ENCODE assay signal across 15 cellular contexts in the genomic region with DNA sequence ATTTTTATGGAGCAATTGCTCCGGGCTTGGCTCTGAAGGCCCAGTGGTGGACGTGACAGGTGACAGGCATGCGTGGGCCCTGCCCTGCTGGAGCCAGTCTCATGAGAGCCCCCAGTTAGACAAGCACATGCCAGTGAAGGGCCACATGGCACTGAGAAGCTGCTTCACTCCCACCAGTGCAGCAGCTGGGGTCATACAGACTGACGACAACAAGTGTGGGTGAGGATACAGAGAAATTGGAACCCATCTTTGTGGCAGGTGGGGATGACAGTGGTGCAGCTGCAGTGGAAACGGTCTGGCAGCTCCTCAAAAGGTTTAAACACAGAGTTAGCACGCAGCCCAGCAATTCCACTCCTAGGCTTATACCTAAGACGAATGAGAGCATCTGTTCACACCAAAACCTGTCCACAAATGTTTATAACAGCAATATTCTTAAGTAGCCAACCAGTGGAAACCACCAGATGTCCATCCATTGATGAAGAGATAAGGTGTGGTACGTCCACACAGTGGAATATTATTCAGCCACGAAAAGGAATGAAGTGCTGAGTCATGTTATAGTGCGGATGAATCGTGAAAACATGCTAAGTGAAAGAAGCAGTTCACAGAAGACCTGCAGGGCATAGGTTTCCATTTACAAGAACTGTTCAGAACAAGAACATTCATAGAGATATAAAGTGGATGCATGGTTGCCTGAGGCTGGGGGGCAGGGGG. TPM values are rescaled to one million over a fixed set of nuclear protein-coding genes. Genes with fewer than 3 reads are reported as not detected.
DNase-seq lines count a peak whose midpoint lies in the region; ATAC-seq, FAIRE-seq and TF ChIP-seq lines count a peak whose summit lies in the region.
"Had no signal": no experiment of that assay in that cellular context is flagged by ENCODE, and none has a peak within 500 bp of the region (broad histone marks: within the 10 kb centered on the region; RNA-seq: fewer than 3 reads in every experiment).

No MANE protein-coding gene starts in this region.

- peak overlapping the region; percentile 9 for H2AK5ac ChIP-seq in neuronal stem cell (ENCODE audit: low read depth, low read length)

- H3K14ac ChIP-seq in neuronal stem cell (ENCODE audit: low read length): no peak overlapping the region

- H3K9ac ChIP-seq in K562 (ENCODE audit: insufficient read depth in 1 of 2, low read depth in 2 of 2, low read length in 2 of 2) (no peak overlapping the region), neuronal stem cell (ENCODE audit: low read depth, low read length, poor library complexity) (no peak overlapping the region)

- no peak for TF ChIP-seq CTCF in left ventricle myocardium inferior (IDR thresholded peaks at IDR 0.05; ENCODE audit: borderline replicate concordance)
- TF ChIP-seq CTCF in K562 (IDR thresholded peaks at IDR 0.05 in 2 of 3, conservative IDR thresholded peaks at IDR 0.05 in 1 of 3; ENCODE audit: insufficient read depth in 2 of 3, low read depth in 1 of 3, low read length in 3 of 3): no peak
- no peak for TF ChIP-seq CTCF in omental fat pad (IDR thresholded peaks at IDR 0.05)
- no peak for TF ChIP-seq CTCF in PC-9 (conservative IDR thresholded peaks at IDR 0.05)

- H3K79me2 ChIP-seq in K562 (ENCODE audit: control insufficient read depth, insufficient read depth, low read length) (no peaks in the 10 kb centered on the region), PC-9 (ENCODE audit: low read depth) (no peaks in the 10 kb centered on the region)

- H2AFZ ChIP-seq in K562 (ENCODE audit: low read depth, low read length) (no peak overlapping the region), neuronal stem cell (ENCODE audit: low read length) (no peak overlapping the region), PC-9 (no peak overlapping the region)

- peak overlapping the region; percentile 20 for H3K18ac ChIP-seq in neuronal stem cell (ENCODE audit: low read length)

- TF ChIP-seq RAD21 in K562 (CRISPR knock-in tag; conservative IDR thresholded peaks at IDR 0.05 in 1 of 2, IDR thresholded peaks at IDR 0.05 in 1 of 2): no peak

- H3K4me3 ChIP-seq in left ventricle myocardium inferior (no peak overlapping the region), K562 (no peak overlapping the region), neuronal stem cell (ENCODE audit: low read length in 2 of 2) (no peak overlapping the region), PC-9 (no peak overlapping the region)

- H4K91ac ChIP-seq in neuronal stem cell (ENCODE audit: low read depth, low read length, poor library complexity): no peak overlapping the region

- no peak overlapping the region for H3K4ac ChIP-seq in neuronal stem cell (ENCODE audit: low read length)

- no peak for TF ChIP-seq POLR2A in K562 (conservative IDR thresholded peaks at IDR 0.05)

- H3F3A ChIP-seq in PC-9 (ENCODE audit: insufficient read depth, low read depth): peaks cover 16% of the 10 kb centered on the region; the same call in 1 of the 2 replicates

- FAIRE-seq in K562 (lab: Jason Lieb, UNC): no peak
- FAIRE-seq: keratinocyte had no signal

- POLR2A ChIA-PET in K562 (lab: Yijun Ruan, JAX): interaction anchor here (0.6 kb wide), 1 partner anchor 42 kb away, joined by 3 read pairs; no protein-coding TSS in a partner anchor
- POLR2A ChIA-PET in HEK293T (lab: Yijun Ruan, JAX): no interaction called here
- POLR2A ChIA-PET in PC-9 (lab: Charles Lee; ENCODE audit: unreplicated experiment): no interaction called here

- H2BK12ac ChIP-seq in neuronal stem cell (ENCODE audit: low read length): no peak overlapping the region

- CTCF ChIA-PET in K562 (lab: Yijun Ruan, JAX; ENCODE audit: low intra/inter-chr PET ratio): no interaction called here
- CTCF ChIA-PET in HEK293T (lab: Yijun Ruan, JAX): no interaction called here
- CTCF ChIA-PET in PC-9 (lab: Charles Lee): interaction anchor here (0.7 to 2.1 kb wide), 2 partner anchors 10 kb away, joined by 3 to 7 read pairs; no protein-coding TSS in a partner anchor

- no peak overlapping the region for H2BK5ac ChIP-seq in neuronal stem cell (ENCODE audit: low read length)

- H3K27ac ChIP-seq in left ventricle myocardium inferior (replicated peaks) (peak overlapping the region; percentile 87), K562 (ENCODE audit: extremely low read depth, low read depth, low read length) (no peak overlapping the region), neuronal stem cell (replicated peaks; ENCODE audit: low read length) (no peak overlapping the region), PC-9 (no peak overlapping the region)

- intact Hi-C loops in left ventricle myocardium inferior (cut with micrococcal nuclease): no loop called here
- intact Hi-C loops in left cardiac atrium (cut with DNase I): loop anchor here in 1 of 2 donors (5.0 kb wide), 1 partner anchor 48 kb away; no protein-coding TSS in a partner anchor
- intact Hi-C loops in K562 (cut with micrococcal nuclease): no loop called here
- intact Hi-C loops in PC-9 (cut with micrococcal nuclease; ENCODE audit: unreplicated experiment): no loop called here

- H2BK15ac ChIP-seq in neuronal stem cell (ENCODE audit: low read length): no peak overlapping the region

- no peaks in the 10 kb centered on the region for H3K79me1 ChIP-seq in neuronal stem cell (ENCODE audit: low read depth, low read length)

- H2BK120ac ChIP-seq in neuronal stem cell (ENCODE audit: low read depth, low read length): no peak overlapping the region

- in situ Hi-C loops in K562 (cut with MboI): loop anchor here (25.0 kb wide), 1 partner anchor 888 kb away; no protein-coding TSS in a partner anchor

- no peaks in the 10 kb centered on the region for H3K9me3 ChIP-seq in left ventricle myocardium inferior (replicated peaks)
- peaks cover 3% of the 10 kb centered on the region; the same call in 1 of the 2 replicates for H3K9me3 ChIP-seq in K562 (replicated peaks; ENCODE audit: control insufficient read depth, insufficient read depth, low read depth, low read length)
- no peaks in the 10 kb centered on the region for H3K9me3 ChIP-seq in neuronal stem cell (replicated peaks in 1 of 2; ENCODE audit: control insufficient read depth in 2 of 2, insufficient read depth in 1 of 2, low read depth in 1 of 2, low read length in 2 of 2)
- no peaks in the 10 kb centered on the region for H3K9me3 ChIP-seq in PC-9 (ENCODE audit: insufficient read depth, low read depth)

- H4K20me1 ChIP-seq in K562 (replicated peaks; ENCODE audit: control insufficient read depth, insufficient read depth, low read length): no peaks in the 10 kb centered on the region; the same call in 1 of the 2 replicates
- H4K20me1 ChIP-seq in PC-9 (ENCODE audit: insufficient read depth): no peaks in the 10 kb centered on the region; the same call in 1 of the 2 replicates

- H3K4me2 ChIP-seq in K562 (ENCODE audit: insufficient read depth, low read length) (no peak overlapping the region), neuronal stem cell (ENCODE audit: insufficient read depth, low read length, poor library complexity, severe bottlenecking) (no peak overlapping the region), PC-9 (no peak overlapping the region)

- TF ChIP-seq EP300 in K562 (IDR thresholded peaks at IDR 0.05; ENCODE audit: low read length): no peak

- ATAC-seq in left cardiac atrium (no peak), K562 (no peak), HG03175 (IDR thresholded peaks at IDR 0.05; ENCODE audit: unreplicated experiment) (no peak), omental fat pad (ENCODE audit: low FRiP score) (no peak)
- ATAC-seq: activated T-cell treated with anti-CD3 and anti-CD28 coated beads, Interleukin-2, amount 50 U/mL, for 72 hours; stimulated activated naive CD8-positive, alpha-beta T cell treated with anti-CD3 and anti-CD28 coated beads, Interleukin-15, amount 100 ng/mL, for 72 hours; T-helper 17 cell had no signal

- H4K8ac ChIP-seq in neuronal stem cell (ENCODE audit: low read depth, low read length): no peak overlapping the region

- H3K27me3 ChIP-seq in left ventricle myocardium inferior (ENCODE audit: low read depth): no peaks in the 10 kb centered on the region
- peaks cover 7 to 24% of the 10 kb centered on the region in 2 experiments; a peak in 3 of 5 replicates for H3K27me3 ChIP-seq in K562 (ENCODE audit: control insufficient read depth in 2 of 2, insufficient read depth in 2 of 2, low read length in 2 of 2)
- H3K27me3 ChIP-seq in neuronal stem cell (ENCODE audit: control insufficient read depth in 3 of 3, insufficient read depth in 3 of 3, low read depth in 1 of 3, low read length in 3 of 3): peaks cover 0 to 8% (median 0%) of the 10 kb centered on the region in 3 experiments
- H3K27me3 ChIP-seq in PC-9 (ENCODE audit: insufficient read depth, low read depth): no peaks in the 10 kb centered on the region

- no peak for DNase-seq in left ventricle myocardium inferior
- no peak for DNase-seq in left cardiac atrium
- DNase-seq in K562 (ENCODE audit: extremely low read depth in 1 of 4, low spot score in 3 of 4): no peak
- DNase-seq in neuronal stem cell (ENCODE audit: low spot score): no peak
- no peak for DNase-seq in HEK293T (ENCODE audit: extremely low spot score)
- no peak for DNase-seq in omental fat pad (ENCODE audit: low spot score)
- DNase-seq in PC-9: no peak
- DNase-seq: activated CD4-positive, alpha-beta T cell treated with anti-CD3 and anti-CD28 coated beads for 48 hours; activated T-cell treated with anti-CD3 and anti-CD28 coated beads, Interleukin-2, amount 50 U/mL, for 72 hours; foreskin melanocyte; stimulated activated naive CD8-positive, alpha-beta T cell treated with anti-CD3 and anti-CD28 coated beads, Interleukin-15, amount 100 ng/mL, for 72 hours; T-helper 17 cell had no signal

- no TSS peak for BruUV-seq in K562 (replicated peaks; lab: Mats Ljungman, UMichigan)
- BruUV-seq in PC-9 (replicated peaks; lab: Mats Ljungman, UMichigan): no TSS peak

- H3K4me1 ChIP-seq in left ventricle myocardium inferior: peaks cover 50% of the 10 kb centered on the region
- H3K4me1 ChIP-seq in K562 (replicated peaks in 1 of 2; ENCODE audit: control insufficient read depth in 2 of 2, insufficient read depth in 2 of 2, low read length in 2 of 2): peaks cover 9 to 22% of the 10 kb centered on the region in 2 experiments
- H3K4me1 ChIP-seq in neuronal stem cell (ENCODE audit: control insufficient read depth in 2 of 2, insufficient read depth in 1 of 2, low read depth in 1 of 2, low read length in 2 of 2): peaks cover 6 to 20% of the 10 kb centered on the region in 2 donors
- H3K4me1 ChIP-seq in PC-9 (replicated peaks; ENCODE audit: insufficient read depth): no peaks in the 10 kb centered on the region

- H3K23ac ChIP-seq in neuronal stem cell (ENCODE audit: low read depth, low read length, poor library complexity): no peak overlapping the region

- 48% methylated on average over 11 of the region's 11 CpGs for WGBS in K562 (ENCODE audit: insufficient coverage, low coverage, missing lambda C conversion rate)
- WGBS in neuronal stem cell (ENCODE audit: extremely low coverage in 2 of 2, insufficient read length in 2 of 2, insufficient replicate concordance in 1 of 2), 2 donors: no CpG with 5 or more reads among the region's 11 CpGs

- H3K9me2 ChIP-seq in PC-9 (ENCODE audit: insufficient read depth): no peaks in the 10 kb centered on the region

- H3K36me3 ChIP-seq in left ventricle myocardium inferior (no peaks in the 10 kb centered on the region), K562 (ENCODE audit: control insufficient read depth, insufficient read depth, low read length) (no peaks in the 10 kb centered on the region), neuronal stem cell (replicated peaks in 1 of 2; ENCODE audit: control insufficient read depth in 2 of 2, insufficient read depth in 2 of 2, low read length in 2 of 2) (no peaks in the 10 kb centered on the region), PC-9 (ENCODE audit: low read depth) (no peaks in the 10 kb centered on the region)

- no peaks in the 10 kb centered on the region for H3K9me1 ChIP-seq in K562 (ENCODE audit: control insufficient read depth, insufficient read depth, low read length)

RNA-seq across cellular contexts. Expression of gene CIBAR2, which starts 12.5 kb away (rescaled TPM):
- total RNA-seq in left ventricle myocardium inferior (not detected), left cardiac atrium (not detected), K562 (2014; rRNA removed) (not detected in 2 replicates), K562 (2014; rRNA removed; fragmentation: Illumina TruSeq; extraction: Trizol) (not detected in 2 replicates), K562 (2015; rRNA removed; fragmentation: Illumina TruSeq; extraction: Trizol) (not detected in 2 replicates), K562 (2021) (not detected in 2 replicates), omental fat pad (not detected), PC-9 (2021) (not detected in 2 replicates)
- total RNA-seq in K562 (2011; cell fraction: chromatin; rRNA removed; ENCODE audit: low replicate concordance): not detected in 2 replicates
- not detected in 2 replicates for total RNA-seq in K562 (2011; cell fraction: nucleolus; rRNA removed)
- total RNA-seq in K562 (2011; cell fraction: nucleoplasm; rRNA removed): not detected in 2 replicates
- polyA plus RNA-seq in K562 (2011; rRNA removed) (not detected in 2 replicates), K562 (2014; fragmentation: Illumina TruSeq; extraction: Trizol) (not detected in 2 replicates), K562 (2014; fragmentation: Nextera tagmentation; extraction: Ambion mirVana) (not detected), K562 (2014; rRNA removed) (not detected in 2 replicates)
- polyA plus RNA-seq in K562 (2011; cell fraction: cytosol; rRNA removed): not detected in 2 replicates
- polyA plus RNA-seq in K562 (2011; cell fraction: nucleus; rRNA removed): not detected in 2 replicates
- polyA plus RNA-seq in K562 (2012): not detected in 2 replicates
- polyA minus RNA-seq in K562 (2011; rRNA and poly(A)+ RNA removed): not detected in 2 replicates
- polyA minus RNA-seq in K562 (2011; cell fraction: cytosol; rRNA and poly(A)+ RNA removed): not detected in 2 replicates
- not detected in 2 replicates for polyA minus RNA-seq in K562 (2011; cell fraction: nucleus; rRNA and poly(A)+ RNA removed)
- 0.45 TPM for polyA plus RNA-seq in neuronal stem cell (2013, experiment 1 of 2)
- 0.51 TPM for polyA plus RNA-seq in neuronal stem cell (2013, experiment 2 of 2)
- total RNA-seq: activated T-cell treated with anti-CD3 and anti-CD28 coated beads, Interleukin-2, amount 50 U/mL, for 72 hours; T-helper 17 cell had no signal
- polyA plus RNA-seq: aorta, keratinocyte had no signal
